9 cellular contexts compared by ENCODE assay signal in the genomic region with DNA sequence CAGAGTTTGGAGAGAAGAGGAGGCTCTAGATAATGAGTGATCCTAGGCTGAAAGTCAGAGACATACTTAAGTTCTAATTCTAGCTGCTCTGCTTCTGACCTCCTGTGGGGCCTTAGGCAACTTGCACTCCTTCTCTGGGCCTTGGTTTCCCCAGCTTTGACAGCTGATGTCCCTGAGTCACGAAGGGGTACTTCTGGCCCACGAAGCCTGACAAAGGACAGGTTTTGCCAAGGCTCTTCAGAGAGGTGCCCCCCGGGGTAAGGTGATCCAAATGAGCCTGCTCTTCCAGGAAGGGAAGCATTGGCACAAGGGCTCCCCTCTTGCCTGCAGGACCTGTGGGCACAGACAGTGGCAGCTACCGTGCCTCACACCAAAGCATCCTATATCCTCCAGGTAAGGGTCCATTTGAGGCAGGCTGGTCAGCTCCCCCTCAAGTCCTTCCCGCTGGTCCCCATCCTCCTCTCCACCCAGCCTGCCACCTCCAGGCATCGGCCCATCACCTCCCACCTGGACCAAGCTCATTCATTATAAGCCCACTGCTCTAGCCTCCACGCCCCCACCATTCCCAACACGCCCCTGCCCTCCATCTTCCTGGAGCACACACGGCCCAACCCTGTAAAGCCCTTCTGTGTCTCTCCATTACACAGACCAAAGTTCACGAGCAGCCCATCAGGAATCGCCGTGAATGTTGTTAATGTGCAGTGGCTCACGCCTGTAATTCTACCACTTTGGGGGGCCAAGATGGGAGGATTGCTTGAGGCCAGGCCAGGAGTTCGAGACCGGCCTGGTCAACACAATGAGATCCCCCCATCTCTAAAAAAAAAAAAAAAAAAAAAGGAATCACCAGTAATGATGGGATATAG. TPM values are rescaled to one million over a fixed set of nuclear protein-coding genes. Genes with fewer than 3 reads are reported as not detected.
DNase-seq lines count a peak whose midpoint lies in the region; ATAC-seq and TF ChIP-seq lines count a peak whose summit lies in the region.
"Had no signal": no experiment of that assay in that cellular context is flagged by ENCODE, and none has a peak within 500 bp of the region (broad histone marks: within the 10 kb centered on the region; RNA-seq: fewer than 3 reads in every experiment).

No MANE protein-coding gene starts in this region.

- H3K27me3 ChIP-seq in CD4-positive, alpha-beta T cell (ENCODE audit: control insufficient read depth, insufficient read depth, low read length): no peaks in the 10 kb centered on the region

- TF ChIP-seq CTCF in CD4-positive, alpha-beta T cell (IDR thresholded peaks at IDR 0.05): no peak
- TF ChIP-seq CTCF in nephron progenitor cell (IDR thresholded peaks at IDR 0.05) (no peak), CD14-positive monocyte (IDR thresholded peaks at IDR 0.05) (no peak)

- H3K36me3 Mint-ChIP-seq in CD4-positive, alpha-beta T cell (ENCODE audit: low read depth): no peaks in the 10 kb centered on the region
- H3K36me3 Mint-ChIP-seq in IgD-negative memory B cell: no peaks in the 10 kb centered on the region
- peaks cover 7% of the 10 kb centered on the region for H3K36me3 Mint-ChIP-seq in effector memory CD8-positive, alpha-beta T cell (ENCODE audit: insufficient read depth)
- H3K36me3 Mint-ChIP-seq in nephron progenitor cell (ENCODE audit: low read depth): no peaks in the 10 kb centered on the region
- peaks cover 0 to 4% of the 10 kb centered on the region in 2 donors for H3K36me3 Mint-ChIP-seq in CD14-positive monocyte

- no peaks in the 10 kb centered on the region for H3K9me3 Mint-ChIP-seq in CD4-positive, alpha-beta T cell
- H3K9me3 Mint-ChIP-seq in IgD-negative memory B cell (no peaks in the 10 kb centered on the region), nephron progenitor cell (no peaks in the 10 kb centered on the region), CD14-positive monocyte (peaks cover 0 to 6% (median 4%) of the 10 kb centered on the region in 7 donors)
- no peaks in the 10 kb centered on the region for H3K9me3 Mint-ChIP-seq in effector memory CD8-positive, alpha-beta T cell
- H3K9me3 Mint-ChIP-seq: dendritic cell treated with granulocyte-macrophage colony-stimulating factor and Interleukin-4, amounts not matched to agents 40 ng/mL and 50 ng/mL, for 4 days had no signal

- CTCF ChIA-PET in CD4-positive, alpha-beta T cell (lab: Charles Lee): interaction anchor here (0.6 kb wide), 1 partner anchor 8 kb away, joined by 3 read pairs; no protein-coding TSS in a partner anchor

- ATAC-seq in CD4-positive, alpha-beta T cell (ENCODE audit: poor library complexity): no peak
- ATAC-seq in effector memory CD8-positive, alpha-beta T cell (replicated peaks): no peak

- no peak overlapping the region for H3K27ac ChIP-seq in CD4-positive, alpha-beta T cell (ENCODE audit: low read depth, low read length)

- peak overlapping the region; percentile 63 for H3K27ac Mint-ChIP-seq in CD4-positive, alpha-beta T cell
- peak overlapping the region; percentile 58 to 85 (median 78) for H3K27ac Mint-ChIP-seq in IgD-negative memory B cell
- H3K27ac Mint-ChIP-seq in effector memory CD8-positive, alpha-beta T cell: peak overlapping the region; percentile 15 to 75
- no peak overlapping the region for H3K27ac Mint-ChIP-seq in nephron progenitor cell
- peak overlapping the region in 1 of 7 donors; percentile 23 for H3K27ac Mint-ChIP-seq in CD14-positive monocyte
- H3K27ac Mint-ChIP-seq: dendritic cell treated with granulocyte-macrophage colony-stimulating factor and Interleukin-4, amounts not matched to agents 40 ng/mL and 50 ng/mL, for 4 days had no signal

- intact Hi-C loops in CD4-positive, alpha-beta T cell (cut with DNase I, micrococcal nuclease): loop anchor here (5.0 kb wide), 3 partner anchors 42 to 282 kb away; a partner anchor contains a TSS
- intact Hi-C loops in CD14-positive monocyte (cut with micrococcal nuclease): no loop called here

- no peak for DNase-seq in CD4-positive, alpha-beta T cell
- no peak for DNase-seq in effector memory CD8-positive, alpha-beta T cell
- no peak for DNase-seq in nephron progenitor cell
- no peak for DNase-seq in DMS 273 treated with DMSO at 0.1 percent for 48 hours (lab: John Stamatoyannopoulos, UW)
- DNase-seq in NCI-H446 treated with DMSO at 0.1 percent for 48 hours (lab: John Stamatoyannopoulos, UW): no peak
- no peak for DNase-seq in foreskin melanocyte
- DNase-seq in CD14-positive monocyte (ENCODE audit: low spot score): no peak

- H3K4me1 Mint-ChIP-seq in CD4-positive, alpha-beta T cell (ENCODE audit: low read depth): peaks cover 23% of the 10 kb centered on the region
- peaks cover 12 to 19% (median 14%) of the 10 kb centered on the region in 3 donors for H3K4me1 Mint-ChIP-seq in IgD-negative memory B cell
- peaks cover 3 to 16% of the 10 kb centered on the region in 2 donors for H3K4me1 Mint-ChIP-seq in effector memory CD8-positive, alpha-beta T cell (ENCODE audit: low read depth in 2 of 2)
- H3K4me1 Mint-ChIP-seq in nephron progenitor cell: peaks cover 35% of the 10 kb centered on the region
- peaks cover 11% of the 10 kb centered on the region for H3K4me1 Mint-ChIP-seq in CD14-positive monocyte

- H3K9me3 ChIP-seq in CD4-positive, alpha-beta T cell (ENCODE audit: control insufficient read depth, low read length): no peaks in the 10 kb centered on the region

- POLR2A ChIA-PET in CD4-positive, alpha-beta T cell (lab: Charles Lee): interaction anchor here (0.6 kb wide), 1 partner anchor 27 kb away, joined by 3 read pairs; no protein-coding TSS in a partner anchor

- H3K4me3 Mint-ChIP-seq in CD4-positive, alpha-beta T cell: peak overlapping the region; percentile 87
- peak overlapping the region; percentile 76 to 96 (median 86) for H3K4me3 Mint-ChIP-seq in IgD-negative memory B cell
- peak overlapping the region; percentile 67 to 68 for H3K4me3 Mint-ChIP-seq in effector memory CD8-positive, alpha-beta T cell
- H3K4me3 Mint-ChIP-seq in nephron progenitor cell: peak overlapping the region; percentile 72
- peak overlapping the region in 1 of 2 donors; percentile 62 for H3K4me3 Mint-ChIP-seq in CD14-positive monocyte

- no peaks in the 10 kb centered on the region for H3K27me3 Mint-ChIP-seq in CD4-positive, alpha-beta T cell
- H3K27me3 Mint-ChIP-seq in IgD-negative memory B cell: no peaks in the 10 kb centered on the region
- no peaks in the 10 kb centered on the region for H3K27me3 Mint-ChIP-seq in effector memory CD8-positive, alpha-beta T cell
- peaks cover 40% of the 10 kb centered on the region for H3K27me3 Mint-ChIP-seq in nephron progenitor cell (ENCODE audit: low read depth, poor library complexity)
- H3K27me3 Mint-ChIP-seq in CD14-positive monocyte (ENCODE audit: low read depth in 3 of 3): peaks cover 57 to 61% (median 58%) of the 10 kb centered on the region in 3 donors

RNA-seq across cellular contexts. Expression of a gene that starts 2.0 kb away (rescaled TPM):
- 10 to 100 TPM; 14.3 to 14.4 TPM for total RNA-seq in CD4-positive, alpha-beta T cell
- polyA plus RNA-seq in IgD-negative memory B cell (1.8 TPM), CD14-positive monocyte (under 1 TPM; 0.48 to 0.99 TPM)

Comparison
In these comparisons a context has a peak if more than half of its experiments do, and no peak if none do; other contexts are left out.
1. intact Hi-C loops: an anchor here in CD4-positive, alpha-beta T cell (5.0 kb wide); none called in CD14-positive monocyte.